ENCODE assay signal across 16 cellular contexts in genomic region chr5:110940136-110940535, GRCh38.
A peak's percentile ranks its signal among the peaks of the same experiment; 100 is the strongest.
DNase-seq lines count a peak whose midpoint lies in the region; ATAC-seq and TF ChIP-seq lines count a peak whose summit lies in the region.
"Had no signal": no experiment of that assay in that cellular context is flagged by ENCODE, and none has a peak within 500 bp of the region (broad histone marks: within the 10 kb centered on the region; RNA-seq: fewer than 3 reads in every experiment).

No MANE protein-coding gene starts in this region.

- no peak for ATAC-seq in GM23338
- ATAC-seq: HCT116 had no signal

- no peaks in the 10 kb centered on the region for H3K36me3 ChIP-seq in GM23338 (ENCODE audit: insufficient read depth)
- H3K36me3 ChIP-seq: BLaER1 had no signal

- H3K9me3 Mint-ChIP-seq in GM23338, result peaks cover 4% of the 10 kb centered on the region

- H3K9me2 ChIP-seq in GM23338 (ENCODE audit: insufficient read depth), result peaks cover 4% of the 10 kb centered on the region; the same call in 1 of the 2 replicates

- H3K4me3 Mint-ChIP-seq in GM23338, result no peak overlapping the region
- H3K4me3 Mint-ChIP-seq: CD8-positive, alpha-beta memory T cell; IgD-negative memory B cell had no signal

- no peak overlapping the region for H3K4me3 ChIP-seq in GM23338
- H3K4me3 ChIP-seq: BLaER1 had no signal

- H3K27me3 Mint-ChIP-seq in GM23338 (ENCODE audit: insufficient read depth, low read depth, poor library complexity), result no peaks in the 10 kb centered on the region

- no peak overlapping the region for H3K27ac ChIP-seq in GM23338 (ENCODE audit: low read depth)
- H3K27ac ChIP-seq: 22Rv1, BLaER1 had no signal

- no peaks in the 10 kb centered on the region; the same call in 2 of the 3 replicates for H3K36me3 Mint-ChIP-seq in GM23338 (ENCODE audit: low read depth)
- H3K36me3 Mint-ChIP-seq: CD8-positive, alpha-beta memory T cell; IgD-negative memory B cell had no signal

- no peaks in the 10 kb centered on the region for H4K20me1 ChIP-seq in GM23338 (replicated peaks; ENCODE audit: insufficient read depth)
- H4K20me1 ChIP-seq: BLaER1 had no signal

- no peaks in the 10 kb centered on the region for H3K79me2 ChIP-seq in GM23338 (replicated peaks; ENCODE audit: insufficient read depth)

- no peaks in the 10 kb centered on the region for H3F3A ChIP-seq in GM23338 (replicated peaks; ENCODE audit: low read depth)

- TF ChIP-seq CTCF in GM23338 (conservative IDR thresholded peaks at IDR 0.05; ENCODE audit: low read depth in 2 of 2) (no peak), GM20000 (IDR thresholded peaks at IDR 0.05; ENCODE audit: extremely low read depth, missing control alignments) (no peak)

- no peak overlapping the region for H3K27ac Mint-ChIP-seq in GM23338
- H3K27ac Mint-ChIP-seq: CD8-positive, alpha-beta memory T cell; IgD-negative memory B cell had no signal

- H3K4me2 ChIP-seq in GM23338, result no peak overlapping the region
- H3K4me2 ChIP-seq: BLaER1 had no signal

- no peaks in the 10 kb centered on the region for H3K27me3 ChIP-seq in GM23338 (ENCODE audit: insufficient read depth)
- H3K27me3 ChIP-seq: BLaER1 had no signal

- peak overlapping the region; percentile 56; the same call in 1 of the 2 replicates for H2AFZ ChIP-seq in GM23338

- no peaks in the 10 kb centered on the region for H3K4me1 ChIP-seq in GM23338 (ENCODE audit: insufficient read depth)
- H3K4me1 ChIP-seq: BLaER1, Caco-2 had no signal

- no peaks in the 10 kb centered on the region for H3K4me1 Mint-ChIP-seq in GM23338
- H3K4me1 Mint-ChIP-seq: CD8-positive, alpha-beta memory T cell; IgD-negative memory B cell had no signal

- DNase-seq in AG08396 (ENCODE audit: low spot score) (peak; percentile 17), GM23338 (ENCODE audit: low spot score) (no peak), amniotic epithelial cell (ENCODE audit: low read depth) (peak; percentile 18), iris pigment epithelial cell (ENCODE audit: low read depth) (peak; percentile 14), GM20000 (ENCODE audit: low spot score) (no peak), NCI-H146 (lab: John Stamatoyannopoulos, UW) (no peak)
- no peak for DNase-seq in effector CD8-positive, alpha-beta T cell (lab: John Stamatoyannopoulos, UW)
- no peak for DNase-seq in stimulated activated CD4-positive, alpha-beta T cell treated with anti-CD3 and anti-CD28 coated beads, Interleukin-4, amount 100 ng/mL, for 1 hour
- DNase-seq: AML-193; Caco-2; CD8-positive, alpha-beta memory T cell; DND-41 had no signal

TF ChIP-seq in GM23338, 12 proteins besides CTCF, POLR2A, EP300 and RAD21:
- TF ChIP-seq ZNF462 (CRISPR knock-in tag; IDR thresholded peaks at IDR 0.05), result no peak
- TF ChIP-seq ETS1 (IDR thresholded peaks at IDR 0.05), result no peak
- TF ChIP-seq EZH2phosphoT487 (IDR thresholded peaks at IDR 0.05; ENCODE audit: unreplicated experiment), result no peak
- no peak for TF ChIP-seq ZNF331 (CRISPR knock-in tag; IDR thresholded peaks at IDR 0.05; ENCODE audit: low read depth)
- TF ChIP-seq CREB1 (CRISPR knock-in tag; IDR thresholded peaks at IDR 0.05; ENCODE audit: low read depth), result no peak
- no peak for TF ChIP-seq POLR2AphosphoS5 (IDR thresholded peaks at IDR 0.05; ENCODE audit: low read depth)
- TF ChIP-seq NANOG (IDR thresholded peaks at IDR 0.05; ENCODE audit: borderline replicate concordance), result no peak
- no peak for TF ChIP-seq REST (IDR thresholded peaks at IDR 0.05; ENCODE audit: unreplicated experiment)
- TF ChIP-seq STAT1 (IDR thresholded peaks at IDR 0.05; ENCODE audit: unreplicated experiment), result no peak
- no peak for TF ChIP-seq ZNF114 (CRISPR knock-in tag; IDR thresholded peaks at IDR 0.05)
- no peak for TF ChIP-seq EZH2 (IDR thresholded peaks at IDR 0.05; ENCODE audit: low read depth, unreplicated experiment)

Comparison
In these comparisons a context has a peak if more than half of its experiments do, and no peak if none do; other contexts are left out.
1. DNase-seq: peak in AG08396 (single experiment), amniotic epithelial cell (single experiment) and iris pigment epithelial cell (single experiment); none in GM23338 (single experiment), effector CD8-positive, alpha-beta T cell (single experiment), GM20000 (single experiment), NCI-H146 (single experiment) and stimulated activated CD4-positive, alpha-beta T cell treated with anti-CD3 and anti-CD28 coated beads, Interleukin-4, amount 100 ng/mL, for 1 hour (single experiment).